In genomic region chr15:68098465-68098864, GRCh38 we compare ENCODE assay signal across 22 cellular contexts.
"Had no signal": no experiment of that assay in that cellular context is flagged by ENCODE, and none has a peak within 500 bp of the region (broad histone marks: within the 10 kb centered on the region; RNA-seq: fewer than 3 reads in every experiment).

No MANE protein-coding gene starts in this region.

- H3K36me3 ChIP-seq: ovary, right atrium auricular region had no signal

- FAIRE-seq: kidney had no signal

- ATAC-seq: gastroesophageal sphincter; left cardiac atrium; lower lobe of right lung; natural killer cell; stimulated activated naive B cell treated with anti-CD40 and anti-IgM and Interleukin-4, amounts not matched to agents 10 μg/mL and 1 μg/mL and 100 μg/mL, for 72 hours; stimulated activated naive CD8-positive, alpha-beta T cell treated with anti-CD3 and anti-CD28 coated beads, Interleukin-15, amount 100 ng/mL, for 72 hours; upper lobe of right lung had no signal

- H3K27me3 ChIP-seq: esophagus squamous epithelium, gastroesophageal sphincter, ovary, right atrium auricular region, sigmoid colon, testis, tibial nerve, upper lobe of right lung, vagina had no signal

- H3K27ac ChIP-seq: esophagus squamous epithelium, gastroesophageal sphincter, left ventricle myocardium inferior, lower lobe of right lung, ovary, right atrium auricular region, sigmoid colon, skin epidermis, testis, tibial nerve, upper lobe of right lung, vagina had no signal

- H3K4me3 ChIP-seq: esophagus squamous epithelium, gastroesophageal sphincter, left ventricle myocardium inferior, lower lobe of right lung, ovary, right atrium auricular region, sigmoid colon, skin epidermis, testis, tibial nerve, upper lobe of right lung, vagina had no signal

- H3K4me1 ChIP-seq: esophagus squamous epithelium, testis had no signal

- DNase-seq: esophagus squamous epithelium; foreskin fibroblast; immature natural killer cell; kidney; left cardiac atrium; left ventricle myocardium inferior; lower lobe of right lung; natural killer cell; nucleus accumbens; ovary; sigmoid colon; stimulated activated CD4-positive, alpha-beta T cell treated with anti-CD3 and anti-CD28 coated beads, Interleukin-2, amount 100 ng/mL, for 24 hours; stimulated activated CD4-positive, alpha-beta T cell treated with anti-CD3 and anti-CD28 coated beads, Interleukin-4, amount 100 ng/mL, for 4 hours; stimulated activated naive B cell treated with anti-CD40 and anti-IgM and Interleukin-4, amounts not matched to agents 10 μg/mL and 1 μg/mL and 100 μg/mL, for 72 hours; stimulated activated naive CD8-positive, alpha-beta T cell treated with anti-CD3 and anti-CD28 coated beads, Interleukin-15, amount 100 ng/mL, for 72 hours; testis; upper lobe of right lung had no signal

- H3K9me3 ChIP-seq: ovary, testis had no signal
